ENCODE assay signal across 23 cellular contexts in the genomic region with DNA sequence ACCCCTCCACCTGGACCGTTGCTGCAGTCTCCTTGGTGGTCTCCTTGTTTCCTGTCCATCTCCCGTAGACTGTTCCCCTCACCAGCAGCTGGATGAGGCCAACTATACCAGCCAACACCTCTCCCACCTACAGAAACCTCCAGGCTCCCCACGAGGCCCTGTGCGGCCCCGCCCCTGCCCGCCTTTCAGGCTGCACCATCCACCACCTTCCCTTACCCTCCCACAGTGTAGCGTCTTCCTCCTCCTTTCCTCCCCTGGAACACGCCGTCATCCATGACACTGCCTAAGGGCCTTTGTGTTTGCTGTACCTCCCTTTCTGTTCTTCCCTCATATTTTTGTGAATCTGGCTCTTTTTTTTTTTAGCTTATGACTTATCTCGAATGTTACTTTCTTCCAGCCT. TPM values are rescaled to one million over a fixed set of nuclear protein-coding genes. Genes with fewer than 3 reads are reported as not detected.
"Had no signal": no experiment of that assay in that cellular context is flagged by ENCODE, and none has a peak within 500 bp of the region (broad histone marks: within the 10 kb centered on the region; RNA-seq: fewer than 3 reads in every experiment).

No MANE protein-coding gene starts in this region.

- H3K4me1 ChIP-seq: SJCRH30 had no signal

- H3K9me3 ChIP-seq: SJCRH30 had no signal

- H3K27ac Mint-ChIP-seq: IgD-negative memory B cell had no signal

- H3K27me3 ChIP-seq: SJCRH30 had no signal

- H3K4me3 Mint-ChIP-seq: IgD-negative memory B cell had no signal

- H3K9me3 Mint-ChIP-seq: IgD-negative memory B cell had no signal

- ATAC-seq: K562, SK-N-SH treated with all-trans-retinoic acid at 6 μM for 48 hours had no signal

- H3K27me3 Mint-ChIP-seq: IgD-negative memory B cell had no signal

- H3K4me3 ChIP-seq: K562, SJCRH30 had no signal

- H3K27ac ChIP-seq: HL-60, KMS-11, RWPE1, SJCRH30 had no signal

- DNase-seq: Kasumi-1, MM.1S, NCI-H1092 treated with DMSO at 0.1 percent for 48 hours, NCI-H1436, NCI-H187, NCI-H2029, NCI-H2081 treated with DMSO at 0.1 percent for 48 hours, NCI-H2171, NCI-H226, NCI-H446, NCI-H510A, NCI-H524 treated with DMSO at 0.1 percent for 48 hours, NCI-H69, NCI-H774, SHP77, SJCRH30 had no signal

RNA-seq across cellular contexts. Expression of gene WDR88, which starts 23.8 kb away (rescaled TPM):
- total RNA-seq: K562, M059J, SJCRH30 had no signal
